33 cellular contexts compared by ENCODE assay signal in genomic region chr15:77375133-77375532, GRCh38.
"Had no signal": no experiment of that assay in that cellular context is flagged by ENCODE, and none has a peak within 500 bp of the region (broad histone marks: within the 10 kb centered on the region; RNA-seq: fewer than 3 reads in every experiment).

No MANE protein-coding gene starts in this region.

- DNase-seq: activated effector memory CD4-positive, alpha-beta T cell treated with anti-CD3 and anti-CD28 coated beads, Interleukin-2, amount 50 U/mL, for 16 hours; activated effector memory CD4-positive, alpha-beta T cell treated with Interleukin-2 at 50 U/mL for 16 hours; activated gamma-delta T cell; activated gamma-delta T cell treated with Interleukin-2 at 50 U/mL for 16 hours; activated naive CD4-positive, alpha-beta T cell; activated naive CD4-positive, alpha-beta T cell treated with anti-CD3 and anti-CD28 coated beads for 36 hours; activated naive CD4-positive, alpha-beta T cell treated with anti-CD3 and anti-CD28 coated beads, Interleukin-2, amount 10 ng/mL, durations not matched to agents 7 days and 5 days; activated naive CD4-positive, alpha-beta T cell treated with anti-CD3 and anti-CD28 coated beads, Interleukin-2, amount 50 U/mL, for 16 hours; activated naive CD4-positive, alpha-beta T cell treated with Interleukin-2 at 50 U/mL for 16 hours; activated naive CD8-positive, alpha-beta T cell treated with anti-CD3 and anti-CD28 coated beads for 36 hours; activated naive CD8-positive, alpha-beta T cell treated with anti-CD3 and anti-CD28 coated beads, Interleukin-2, amount 10 ng/mL, durations not matched to agents 7 days and 5 days; activated naive CD8-positive, alpha-beta T cell treated with anti-CD3 and anti-CD28 coated beads, Interleukin-2, amount 50 U/mL, for 24 hours; activated T-cell treated with anti-CD3 and anti-CD28 coated beads, Interleukin-2, amount 50 U/mL, for 1 hour; activated T-cell treated with anti-CD3 and anti-CD28 coated beads, Interleukin-2, amount 50 U/mL, for 24 hours; activated T-cell treated with anti-CD3 and anti-CD28 coated beads, Interleukin-2, amount 50 U/mL, for 4 hours; activated T-cell treated with anti-CD3 and anti-CD28 coated beads, Interleukin-2, amount 50 U/mL, for 48 hours; activated T-cell treated with anti-CD3 and anti-CD28 coated beads, Interleukin-2, amount 50 U/mL, for 72 hours; adrenal gland; amniotic stem cell; amygdala; anterior cingulate cortex; aorta; body of pancreas; brain microvascular endothelial cell; central memory CD4-positive, alpha-beta T cell; cerebellar nuclear complex had no signal

- H3K27ac ChIP-seq: adrenal gland, ascending aorta, body of pancreas, brain microvascular endothelial cell, breast epithelium, cardiac muscle cell had no signal

- H3K4me3 ChIP-seq: adrenal gland, ascending aorta, body of pancreas, breast epithelium, cardiac muscle cell had no signal

- H3K27me3 ChIP-seq: adrenal gland, ascending aorta, body of pancreas, brain microvascular endothelial cell, breast epithelium, cardiac muscle cell had no signal

- H3K4me1 ChIP-seq: adrenal gland, ascending aorta, body of pancreas, breast epithelium had no signal

- H3K36me3 ChIP-seq: adrenal gland, ascending aorta, brain microvascular endothelial cell, breast epithelium, cardiac muscle cell had no signal

- ATAC-seq: activated naive CD4-positive, alpha-beta T cell treated with anti-CD3 and anti-CD28 coated beads, Interleukin-2, amount 50 U/mL, for 72 hours; activated naive CD8-positive, alpha-beta T cell treated with anti-CD3 and anti-CD28 coated beads, Interleukin-2, amount 50 U/mL, for 24 hours; activated T-cell treated with anti-CD3 and anti-CD28 coated beads, Interleukin-2, amount 50 U/mL, for 4 hours; activated T-cell treated with anti-CD3 and anti-CD28 coated beads, Interleukin-2, amount 50 U/mL, for 72 hours; activated T-helper 17 cell treated with anti-CD3 and anti-CD28 coated beads, Interleukin-2, amount 50 U/mL, for 72 hours; body of pancreas had no signal

- H3K9me3 ChIP-seq: adrenal gland, ascending aorta, body of pancreas, breast epithelium had no signal

- FAIRE-seq: astrocyte, bronchial epithelial cell had no signal
